8 cellular contexts compared by ENCODE assay signal in the genomic region with DNA sequence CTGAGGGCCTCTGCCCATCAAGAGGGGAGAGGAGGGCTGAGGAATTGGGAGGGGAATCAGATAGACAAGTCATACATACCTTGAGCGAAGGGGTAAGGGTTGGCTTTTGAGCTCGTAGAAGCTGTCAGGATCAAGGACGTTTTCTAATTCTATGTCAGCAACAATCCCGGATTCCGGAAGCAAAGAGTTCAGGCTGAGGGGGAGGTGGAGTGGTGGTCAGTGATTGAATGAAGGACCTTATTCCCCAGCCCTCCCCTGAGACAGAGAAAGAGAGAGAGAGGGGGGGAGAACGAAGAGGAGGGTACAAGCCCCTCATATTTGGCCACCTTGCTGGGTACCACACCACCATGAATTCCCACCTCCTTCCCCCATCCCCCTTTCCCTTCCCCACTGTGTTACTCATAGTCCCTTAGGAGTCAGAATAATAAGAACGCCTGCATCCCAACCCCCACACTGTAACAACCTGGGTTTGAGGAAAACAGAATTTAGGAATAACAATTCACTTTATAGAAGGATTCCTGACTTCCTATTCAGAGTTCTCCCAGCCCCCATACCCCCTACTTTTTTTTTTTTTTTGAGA. TPM values are rescaled to one million over a fixed set of nuclear protein-coding genes. Genes with fewer than 3 reads are reported as not detected.
DNase-seq lines count a peak whose midpoint lies in the region; ATAC-seq and TF ChIP-seq lines count a peak whose summit lies in the region.

No MANE protein-coding gene starts in this region.

- peaks cover 31% of the 10 kb centered on the region for H3K79me2 ChIP-seq in smooth muscle cell (ENCODE audit: low read depth)

- peak overlapping the region; percentile 77 for H3K27ac Mint-ChIP-seq in activated CD4-positive, alpha-beta memory T cell treated with anti-CD3 and anti-CD28 coated beads, Interleukin-2, amount 10 ng/mL, durations not matched to agents 7 days and 5 days

- H3K27me3 ChIP-seq in HAP-1 (ENCODE audit: low read depth) (no peaks in the 10 kb centered on the region), right cardiac atrium (ENCODE audit: control insufficient read depth, insufficient read depth) (no peaks in the 10 kb centered on the region), smooth muscle cell (ENCODE audit: low read depth) (no peaks in the 10 kb centered on the region)

- peak overlapping the region; percentile 88 for H3K4me2 ChIP-seq in smooth muscle cell

- H3K36me3 ChIP-seq in HAP-1 (replicated peaks) (peaks cover 40% of the 10 kb centered on the region), smooth muscle cell (ENCODE audit: low read depth) (no peaks in the 10 kb centered on the region)

- no peak for TF ChIP-seq CTCF in smooth muscle cell (IDR thresholded peaks at IDR 0.05; ENCODE audit: borderline replicate concordance, insufficient read depth, poor library complexity, severe bottlenecking)

- DNase-seq in HAP-1 (ENCODE audit: low spot score in 2 of 2), result peak; percentile 56 to 61
- DNase-seq in activated CD4-positive, alpha-beta memory T cell treated with anti-CD3 and anti-CD28 coated beads, Interleukin-2, amount 10 ng/mL, durations not matched to agents 7 days and 5 days, result no peak
- DNase-seq in right cardiac atrium, result no peak
- no peak for DNase-seq in smooth muscle cell (lab: John Stamatoyannopoulos, UW; ENCODE audit: unreplicated experiment)
- no peak for DNase-seq in KG1 (lab: John Stamatoyannopoulos, UW)
- DNase-seq in stimulated activated CD4-positive, alpha-beta T cell treated with anti-CD3 and anti-CD28 coated beads, Interleukin-2, amount 100 ng/mL, for 48 hours, result no peak

- CTCF ChIA-PET in activated CD4-positive, alpha-beta memory T cell treated with anti-CD3 and anti-CD28 coated beads, Interleukin-2, amount 10 ng/mL, durations not matched to agents 7 days and 5 days (lab: Charles Lee), result interaction anchor here (2.4 kb wide), 1 partner anchor 149 kb away, joined by 7 read pairs; no protein-coding TSS in a partner anchor

- intact Hi-C loops in right cardiac atrium (cut with DNase I), result no loop called here

- H3K4me3 ChIP-seq in HAP-1 (peak overlapping the region; percentile 69), right cardiac atrium (ENCODE audit: low read length) (peak overlapping the region; percentile 30), smooth muscle cell (peak overlapping the region; percentile 68)

- no peak overlapping the region for H2AFZ ChIP-seq in smooth muscle cell (ENCODE audit: low read depth)

- H3K9ac ChIP-seq in smooth muscle cell (ENCODE audit: low read depth), result peak overlapping the region; percentile 98

- H3F3A ChIP-seq in smooth muscle cell (ENCODE audit: low read depth), result peaks cover 9% of the 10 kb centered on the region

- peaks cover 43% of the 10 kb centered on the region for H3K4me1 Mint-ChIP-seq in activated CD4-positive, alpha-beta memory T cell treated with anti-CD3 and anti-CD28 coated beads, Interleukin-2, amount 10 ng/mL, durations not matched to agents 7 days and 5 days

- in situ Hi-C loops in HAP-1 (cut with MboI; ENCODE audit: low sequenced_read_pairs), result no loop called here

- ATAC-seq in right cardiac atrium (no peak), GM18519 (IDR thresholded peaks at IDR 0.05; ENCODE audit: low FRiP score, unreplicated experiment) (no peak), HG02798 (IDR thresholded peaks at IDR 0.05; ENCODE audit: poor library complexity, unreplicated experiment) (no peak)

- H3K4me3 Mint-ChIP-seq in activated CD4-positive, alpha-beta memory T cell treated with anti-CD3 and anti-CD28 coated beads, Interleukin-2, amount 10 ng/mL, durations not matched to agents 7 days and 5 days, result peak overlapping the region; percentile 58

- peaks cover 36% of the 10 kb centered on the region for H3K36me3 Mint-ChIP-seq in activated CD4-positive, alpha-beta memory T cell treated with anti-CD3 and anti-CD28 coated beads, Interleukin-2, amount 10 ng/mL, durations not matched to agents 7 days and 5 days (ENCODE audit: low read depth)

- POLR2A ChIA-PET in activated CD4-positive, alpha-beta memory T cell treated with anti-CD3 and anti-CD28 coated beads, Interleukin-2, amount 10 ng/mL, durations not matched to agents 7 days and 5 days (lab: Charles Lee), result interaction anchor here (1.2 to 2.6 kb wide), 4 partner anchors 38 to 143 kb away, joined by 4 to 12 read pairs (median 6); a partner anchor contains a TSS

- H3K27ac ChIP-seq in right cardiac atrium (ENCODE audit: low read length) (peak overlapping the region; percentile 61), smooth muscle cell (ENCODE audit: low read depth) (peak overlapping the region; percentile 98)

- H4K20me1 ChIP-seq in smooth muscle cell (ENCODE audit: low read depth), result no peaks in the 10 kb centered on the region

- H3K9me3 ChIP-seq in HAP-1 (no peaks in the 10 kb centered on the region), right cardiac atrium (ENCODE audit: control insufficient read depth, low read length) (no peaks in the 10 kb centered on the region), smooth muscle cell (replicated peaks; ENCODE audit: low read depth) (no peaks in the 10 kb centered on the region)

- H3K27me3 Mint-ChIP-seq in activated CD4-positive, alpha-beta memory T cell treated with anti-CD3 and anti-CD28 coated beads, Interleukin-2, amount 10 ng/mL, durations not matched to agents 7 days and 5 days, result no peaks in the 10 kb centered on the region

- 22% methylated on average over 7 of the region's 7 CpGs for WGBS in right cardiac atrium
- whole genome bisulfite sequencing in smooth muscle cell (ENCODE audit: low lambda C conversion rate), result 31% methylated on average over 7 of the region's 7 CpGs

- H3K4me1 ChIP-seq in HAP-1, result peaks cover 13% of the 10 kb centered on the region
- H3K4me1 ChIP-seq in right cardiac atrium (ENCODE audit: control insufficient read depth, insufficient read depth, low read length), result peaks cover 4% of the 10 kb centered on the region
- peaks cover 15% of the 10 kb centered on the region for H3K4me1 ChIP-seq in smooth muscle cell (ENCODE audit: low read depth)

- no peaks in the 10 kb centered on the region for H3K9me3 Mint-ChIP-seq in activated CD4-positive, alpha-beta memory T cell treated with anti-CD3 and anti-CD28 coated beads, Interleukin-2, amount 10 ng/mL, durations not matched to agents 7 days and 5 days

RNA-seq across cellular contexts. Expression of a gene that starts 2.7 kb away (rescaled TPM):
- 10 to 100 TPM; 32.2 to 32.7 TPM for total RNA-seq in activated CD4-positive, alpha-beta memory T cell treated with anti-CD3 and anti-CD28 coated beads, Interleukin-2, amount 10 ng/mL, durations not matched to agents 7 days and 5 days
- total RNA-seq in right cardiac atrium (10 to 100 TPM; 26.4 to 37.8 (median 28.3) TPM), smooth muscle cell (23.6 and 27.0 TPM in 2 replicates)
- polyA plus RNA-seq in right cardiac atrium (21.4 TPM), smooth muscle cell (35.2 and 40.7 TPM in 2 replicates)

RNA-seq across cellular contexts. Expression of a gene that starts 18.3 kb away (rescaled TPM):
- total RNA-seq in activated CD4-positive, alpha-beta memory T cell treated with anti-CD3 and anti-CD28 coated beads, Interleukin-2, amount 10 ng/mL, durations not matched to agents 7 days and 5 days, result 1 to 10 TPM; 5.8 to 6.5 TPM
- 1 to 10 TPM; 1.6 to 2.7 (median 1.9) TPM for total RNA-seq in right cardiac atrium
- polyA plus RNA-seq in right cardiac atrium, result 1.2 TPM
- total RNA-seq in smooth muscle cell, result 1.3 and 2.0 TPM in 2 replicates
- 5.4 and 9.9 TPM in 2 replicates for polyA plus RNA-seq in smooth muscle cell

RNA-seq across cellular contexts. Expression of a gene that starts 33.3 kb away (rescaled TPM):
- total RNA-seq in activated CD4-positive, alpha-beta memory T cell treated with anti-CD3 and anti-CD28 coated beads, Interleukin-2, amount 10 ng/mL, durations not matched to agents 7 days and 5 days, result 10 to 100 TPM; 21.1 to 23.9 TPM
- total RNA-seq in right cardiac atrium, result 10 to 100 TPM; 14.2 to 20.2 (median 17.6) TPM
- 23.4 TPM for polyA plus RNA-seq in right cardiac atrium
- total RNA-seq in smooth muscle cell, result 21.3 and 43.6 TPM in 2 replicates
- 134 and 143 TPM in 2 replicates for polyA plus RNA-seq in smooth muscle cell

RNA-seq across cellular contexts. Expression of a gene that starts 38.4 kb away (rescaled TPM):
- total RNA-seq in activated CD4-positive, alpha-beta memory T cell treated with anti-CD3 and anti-CD28 coated beads, Interleukin-2, amount 10 ng/mL, durations not matched to agents 7 days and 5 days, result 100 to 1,000 TPM; 104 to 116 TPM
- total RNA-seq in right cardiac atrium (10 to 100 TPM; 24.0 to 34.1 (median 27.8) TPM), smooth muscle cell (10.0 and 13.9 TPM in 2 replicates)
- polyA plus RNA-seq in right cardiac atrium (20.6 TPM), smooth muscle cell (14.9 and 20.2 TPM in 2 replicates)

RNA-seq across cellular contexts. Expression of a gene that starts 39.2 kb away (rescaled TPM):
- 10 to 100 TPM; 51.1 to 58.7 TPM for total RNA-seq in activated CD4-positive, alpha-beta memory T cell treated with anti-CD3 and anti-CD28 coated beads, Interleukin-2, amount 10 ng/mL, durations not matched to agents 7 days and 5 days
- 10 to 100 TPM; 70.0 to 81.1 (median 79.8) TPM for total RNA-seq in right cardiac atrium
- polyA plus RNA-seq in right cardiac atrium, result 82.5 TPM
- 31.4 and 39.6 TPM in 2 replicates for total RNA-seq in smooth muscle cell
- polyA plus RNA-seq in smooth muscle cell, result 38.9 and 49.1 TPM in 2 replicates

Comparison
In these comparisons a context has a peak if more than half of its experiments do, and no peak if none do; other contexts are left out.
1. DNase-seq: peak in HAP-1 (2 of 2); none in activated CD4-positive, alpha-beta memory T cell treated with anti-CD3 and anti-CD28 coated beads, Interleukin-2, amount 10 ng/mL, durations not matched to agents 7 days and 5 days (single experiment), right cardiac atrium (0 of 3), smooth muscle cell (single experiment), KG1 (single experiment) and stimulated activated CD4-positive, alpha-beta T cell treated with anti-CD3 and anti-CD28 coated beads, Interleukin-2, amount 100 ng/mL, for 48 hours (0 of 2).
2. Peak in every context shown above with its lines, with median percentiles within 50 percentile points of each other: H3K4me3 ChIP-seq.